Comparison of ENCODE assay signal across 11 cellular contexts in genomic region chr6:20117474-20117873, GRCh38.
DNase-seq lines count a peak whose midpoint lies in the region; ATAC-seq and TF ChIP-seq lines count a peak whose summit lies in the region.
"Had no signal": no experiment of that assay in that cellular context is flagged by ENCODE, and none has a peak within 500 bp of the region (broad histone marks: within the 10 kb centered on the region; RNA-seq: fewer than 3 reads in every experiment).

No MANE protein-coding gene starts in this region.

- H3K27ac ChIP-seq in CD4-positive, CD25-positive, alpha-beta regulatory T cell (ENCODE audit: insufficient read depth, low read length, poor library complexity, severe bottlenecking): no peak overlapping the region
- H3K27ac ChIP-seq in epithelial cell of prostate (no peak overlapping the region), gastroesophageal sphincter (peak overlapping the region in 2 of 4 donors; percentile 81)
- H3K27ac ChIP-seq: left ventricle myocardium inferior had no signal

- H3K4me1 ChIP-seq in CD4-positive, CD25-positive, alpha-beta regulatory T cell (ENCODE audit: control insufficient read depth, insufficient read depth, low read length, poor library complexity, severe bottlenecking): no peaks in the 10 kb centered on the region
- H3K4me1 ChIP-seq in gastroesophageal sphincter: peaks cover 0 to 20% (median 2%) of the 10 kb centered on the region in 3 donors

- 70 to 94% methylated on average over 2 of the region's 3 CpGs for WGBS in gastroesophageal sphincter (ENCODE audit: low coverage in 1 of 2), 2 donors

- H3K9me3 ChIP-seq in CD4-positive, CD25-positive, alpha-beta regulatory T cell (ENCODE audit: control insufficient read depth in 2 of 2, low read length in 2 of 2): no peaks in the 10 kb centered on the region
- H3K9me3 ChIP-seq in gastroesophageal sphincter: no peaks in the 10 kb centered on the region
- H3K9me3 ChIP-seq: left ventricle myocardium inferior had no signal

- no peak for TF ChIP-seq CTCF in gastroesophageal sphincter (IDR thresholded peaks at IDR 0.05)

- H3K4me1 Mint-ChIP-seq in CD4-positive, CD25-positive, alpha-beta regulatory T cell: peaks cover 0 to 2% (median 0%) of the 10 kb centered on the region in 4 donors

- no peak for ATAC-seq in CD4-positive, CD25-positive, alpha-beta regulatory T cell (ENCODE audit: low read depth in 2 of 2)
- ATAC-seq in GM19351 (IDR thresholded peaks at IDR 0.05; ENCODE audit: unreplicated experiment) (peak; percentile 92), HG03354 (IDR thresholded peaks at IDR 0.05; ENCODE audit: poor library complexity, severe bottlenecking, unreplicated experiment) (peak; percentile 63), gastroesophageal sphincter (no peak)
- ATAC-seq: activated CD8-positive, alpha-beta memory T cell treated with anti-CD3 and anti-CD28 coated beads, Interleukin-2, amount 10 ng/mL, durations not matched to agents 7 days and 5 days had no signal

- H3K27me3 ChIP-seq in CD4-positive, CD25-positive, alpha-beta regulatory T cell (ENCODE audit: control insufficient read depth, insufficient read depth, low read length): no peaks in the 10 kb centered on the region
- no peaks in the 10 kb centered on the region for H3K27me3 ChIP-seq in gastroesophageal sphincter

- H3K9me3 Mint-ChIP-seq in CD4-positive, CD25-positive, alpha-beta regulatory T cell: no peaks in the 10 kb centered on the region

- DNase-seq in CD4-positive, CD25-positive, alpha-beta regulatory T cell: no peak
- DNase-seq in epithelial cell of prostate (ENCODE audit: low read depth, low spot score) (peak; percentile 24), pons (ENCODE audit: low spot score) (no peak), DMS153 treated with DMSO at 0.1 percent for 48 hours (lab: John Stamatoyannopoulos, UW; ENCODE audit: unreplicated experiment) (no peak), NCI-H1092 treated with DMSO at 0.1 percent for 48 hours (lab: John Stamatoyannopoulos, UW) (no peak)
- DNase-seq: activated CD8-positive, alpha-beta memory T cell treated with anti-CD3 and anti-CD28 coated beads, Interleukin-2, amount 10 ng/mL, durations not matched to agents 7 days and 5 days; effector CD4-positive, alpha-beta T cell; left ventricle myocardium inferior had no signal

- no peak overlapping the region for H3K4me3 Mint-ChIP-seq in CD4-positive, CD25-positive, alpha-beta regulatory T cell
- H3K4me3 Mint-ChIP-seq: activated CD8-positive, alpha-beta memory T cell treated with anti-CD3 and anti-CD28 coated beads, Interleukin-2, amount 10 ng/mL, durations not matched to agents 7 days and 5 days had no signal

- H3K36me3 ChIP-seq in CD4-positive, CD25-positive, alpha-beta regulatory T cell (ENCODE audit: control insufficient read depth, insufficient read depth, low read length): peaks cover 46% of the 10 kb centered on the region
- peaks cover 0 to 30% of the 10 kb centered on the region in 2 donors for H3K36me3 ChIP-seq in gastroesophageal sphincter

- TF ChIP-seq EP300 in gastroesophageal sphincter (IDR thresholded peaks at IDR 0.05): no peak

- H3K4me3 ChIP-seq in CD4-positive, CD25-positive, alpha-beta regulatory T cell (ENCODE audit: low read depth, low read length): no peak overlapping the region
- H3K4me3 ChIP-seq in gastroesophageal sphincter: no peak overlapping the region
- H3K4me3 ChIP-seq: left ventricle myocardium inferior had no signal

- TF ChIP-seq POLR2A in gastroesophageal sphincter (IDR thresholded peaks at IDR 0.05): no peak

- H3K27ac Mint-ChIP-seq in CD4-positive, CD25-positive, alpha-beta regulatory T cell: peak overlapping the region in 2 of 3 donors; percentile 13 to 76
- H3K27ac Mint-ChIP-seq: activated CD8-positive, alpha-beta memory T cell treated with anti-CD3 and anti-CD28 coated beads, Interleukin-2, amount 10 ng/mL, durations not matched to agents 7 days and 5 days had no signal

- H3K36me3 Mint-ChIP-seq in CD4-positive, CD25-positive, alpha-beta regulatory T cell: peaks cover 52% of the 10 kb centered on the region

- H3K27me3 Mint-ChIP-seq in CD4-positive, CD25-positive, alpha-beta regulatory T cell: no peaks in the 10 kb centered on the region
- H3K27me3 Mint-ChIP-seq: activated CD8-positive, alpha-beta memory T cell treated with anti-CD3 and anti-CD28 coated beads, Interleukin-2, amount 10 ng/mL, durations not matched to agents 7 days and 5 days had no signal

Comparison
In these comparisons a context has a peak if more than half of its experiments do, and no peak if none do; other contexts are left out.
1. ATAC-seq: peak in GM19351 (single experiment) and HG03354 (single experiment); none in CD4-positive, CD25-positive, alpha-beta regulatory T cell (0 of 2) and gastroesophageal sphincter (single experiment).